In the genomic region with DNA sequence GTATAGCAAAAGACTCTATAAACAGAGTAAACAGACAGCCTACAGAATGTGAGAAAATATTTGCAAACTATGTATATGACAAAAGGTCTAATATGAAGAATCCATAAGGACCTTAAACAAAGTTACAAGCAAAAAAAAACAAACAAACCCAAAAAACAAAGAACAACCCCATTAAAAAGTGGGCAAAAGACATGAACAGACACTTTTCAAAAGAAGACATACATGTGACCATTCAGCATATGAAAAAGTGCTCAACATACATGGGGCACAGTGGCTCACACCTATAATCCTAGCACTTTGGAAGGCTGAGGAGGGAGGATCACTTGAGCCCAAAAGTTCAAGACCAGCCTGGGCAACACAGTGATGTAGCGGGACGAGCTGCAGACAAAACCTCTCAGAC, we compare ENCODE assay signal across 1 cellular context.
TF ChIP-seq lines count a peak whose summit lies in the region.

No MANE protein-coding gene starts in this region.

TF ChIP-seq in HepG2, 621 proteins besides CTCF, POLR2A, EP300 and RAD21 (continued from another document):
- TF ChIP-seq, protein P1, sequence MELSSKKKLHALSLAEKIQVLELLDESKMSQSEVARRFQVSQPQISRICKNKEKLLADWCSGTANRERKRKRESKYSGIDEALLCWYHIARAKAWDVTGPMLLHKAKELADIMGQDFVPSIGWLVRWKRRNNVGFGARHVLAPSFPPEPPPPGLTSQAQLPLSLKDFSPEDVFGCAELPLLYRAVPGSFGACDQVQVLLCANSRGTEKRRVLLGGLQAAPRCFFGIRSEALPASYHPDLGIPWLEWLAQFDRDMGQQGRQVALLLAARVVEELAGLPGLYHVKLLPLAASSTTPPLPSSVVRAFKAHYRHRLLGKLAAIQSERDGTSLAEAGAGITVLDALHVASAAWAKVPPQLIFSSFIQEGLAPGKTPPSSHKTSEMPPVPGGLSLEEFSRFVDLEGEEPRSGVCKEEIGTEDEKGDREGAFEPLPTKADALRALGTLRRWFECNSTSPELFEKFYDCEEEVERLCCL (CRISPR knock-in tag; IDR thresholded peaks at IDR 0.05; ENCODE audit: borderline replicate concordance), result no peak
- TF ChIP-seq ZNF768 (CRISPR knock-in tag; IDR thresholded peaks at IDR 0.05), result no peak
- TF ChIP-seq ZNF577 (CRISPR knock-in tag; IDR thresholded peaks at IDR 0.05; ENCODE audit: borderline replicate concordance, low read depth), result no peak
- TF ChIP-seq TSC22D2 (CRISPR knock-in tag; IDR thresholded peaks at IDR 0.05; ENCODE audit: borderline replicate concordance), result no peak
- TF ChIP-seq NFE2L2 (IDR thresholded peaks at IDR 0.05; ENCODE audit: low read length), result no peak
- TF ChIP-seq CEBPB (IDR thresholded peaks at IDR 0.05; ENCODE audit: borderline replicate concordance, low read depth, low read length), result no peak
- TF ChIP-seq HNF4A (CRISPR knock-in tag; IDR thresholded peaks at IDR 0.05), result no peak
- TF ChIP-seq GTF2F1 (IDR thresholded peaks at IDR 0.05; ENCODE audit: low read length), result no peak
- TF ChIP-seq ZNF569 (CRISPR knock-in tag; IDR thresholded peaks at IDR 0.05; ENCODE audit: borderline replicate concordance), result no peak
- TF ChIP-seq RXRB (CRISPR knock-in tag; IDR thresholded peaks at IDR 0.05; ENCODE audit: borderline replicate concordance), result no peak
- TF ChIP-seq ZKSCAN1 (IDR thresholded peaks at IDR 0.05; ENCODE audit: low read length), result no peak
TF ChIP-seq in HepG2: peak in this region for 0.
